Comparison of ENCODE assay signal across 35 cellular contexts in the genomic region with DNA sequence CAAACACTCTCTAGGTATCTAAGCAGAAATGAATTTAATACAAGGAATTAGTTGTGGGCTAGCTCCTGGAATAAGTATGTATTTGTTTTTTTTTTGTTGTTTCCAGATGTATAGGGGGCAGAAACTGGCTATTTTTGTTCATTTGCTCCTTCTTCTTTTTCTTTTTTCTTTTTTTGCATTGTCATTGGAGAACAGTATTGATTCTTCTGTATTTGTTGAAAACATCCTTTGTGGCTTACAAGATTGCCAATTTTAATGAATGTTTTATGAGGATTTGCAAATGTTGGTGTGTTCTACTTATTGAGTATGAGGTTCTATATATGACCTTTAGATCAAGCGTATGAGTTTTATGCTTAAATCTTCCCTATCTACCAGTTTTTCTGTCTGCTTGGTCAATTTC.
"Had no signal": no experiment of that assay in that cellular context is flagged by ENCODE, and none has a peak within 500 bp of the region (broad histone marks: within the 10 kb centered on the region; RNA-seq: fewer than 3 reads in every experiment).

No MANE protein-coding gene starts in this region.

- H3K4me3 ChIP-seq: MG63 had no signal

- H3K36me3 ChIP-seq: MG63 had no signal

- H3K9me3 ChIP-seq: MG63 had no signal

- DNase-seq: Karpas-422, Kasumi-1, MG63, MM.1S, MV-4-11, NCI-H1048, NCI-H1092, NCI-H1092 treated with DMSO at 0.1 percent for 48 hours, NCI-H1105, NCI-H1105 treated with DMSO at 0.1 percent for 48 hours, NCI-H1417, NCI-H1417 treated with DMSO at 0.1 percent for 48 hours, NCI-H1436, NCI-H1436 treated with DMSO at 0.1 percent for 48 hours, NCI-H146, NCI-H1694, NCI-H1694 treated with DMSO at 0.1 percent for 48 hours, NCI-H187, NCI-H187 treated with DMSO at 0.1 percent for 48 hours, NCI-H1930, NCI-H2029, NCI-H2029 treated with DMSO at 0.1 percent for 48 hours, NCI-H2081, NCI-H2081 treated with DMSO at 0.1 percent for 48 hours, NCI-H2107, NCI-H2171, NCI-H2171 treated with DMSO at 0.1 percent for 48 hours, NCI-H2227 treated with DMSO at 0.1 percent for 48 hours, NCI-H226, NCI-H345, NCI-H446, NCI-H446 treated with DMSO at 0.1 percent for 48 hours, NCI-H510A, NCI-H510A treated with DMSO at 0.1 percent for 48 hours, NCI-H524 had no signal
